In genomic region chr17:75814900-75815373, GRCh38 we compare ENCODE assay signal across 15 cellular contexts. TPM values are rescaled to one million over a fixed set of nuclear protein-coding genes. Genes with fewer than 3 reads are reported as not detected.
DNase-seq lines count a peak whose midpoint lies in the region; ATAC-seq, FAIRE-seq and TF ChIP-seq lines count a peak whose summit lies in the region.
"Had no signal": no experiment of that assay in that cellular context is flagged by ENCODE, and none has a peak within 500 bp of the region (broad histone marks: within the 10 kb centered on the region; RNA-seq: fewer than 3 reads in every experiment).

No MANE protein-coding gene starts in this region.

- intact Hi-C loops in K562 (cut with micrococcal nuclease): no loop called here

- H3K9me3 ChIP-seq in K562 (replicated peaks; ENCODE audit: control insufficient read depth, insufficient read depth, low read depth, low read length): no peaks in the 10 kb centered on the region
- no peaks in the 10 kb centered on the region for H3K9me3 ChIP-seq in tibial nerve
- H3K9me3 ChIP-seq: esophagus muscularis mucosa had no signal

- CTCF ChIA-PET in K562 (lab: Yijun Ruan, JAX; ENCODE audit: low intra/inter-chr PET ratio): no interaction called here

- H3K4me1 ChIP-seq in ACC112 (ENCODE audit: control insufficient read depth, insufficient read depth, low read length, unreplicated experiment) (peaks cover 14% of the 10 kb centered on the region), K562 (replicated peaks in 1 of 2; ENCODE audit: control insufficient read depth in 2 of 2, insufficient read depth in 2 of 2, low read length in 2 of 2) (peaks cover 0 to 21% of the 10 kb centered on the region in 2 experiments; a peak in 2 of 5 replicates), tibial nerve (peaks cover 0 to 10% (median 0%) of the 10 kb centered on the region in 4 donors)

- no peak for TF ChIP-seq POLR2A in K562 (conservative IDR thresholded peaks at IDR 0.05)
- TF ChIP-seq POLR2A in tibial nerve (IDR thresholded peaks at IDR 0.05): no peak

- no peak for TF ChIP-seq RAD21 in K562 (CRISPR knock-in tag; conservative IDR thresholded peaks at IDR 0.05 in 1 of 2, IDR thresholded peaks at IDR 0.05 in 1 of 2)

- POLR2A ChIA-PET in K562 (lab: Yijun Ruan, JAX): interaction anchor here (0.7 to 2.8 kb wide), 11 partner anchors 10 to 140 kb away, joined by 3 to 34 read pairs (median 5); no protein-coding TSS in a partner anchor

- H3K36me3 ChIP-seq in ACC112 (ENCODE audit: insufficient read depth, low read length) (peaks cover 2% of the 10 kb centered on the region; the same call in 1 of the 2 replicates), K562 (ENCODE audit: control insufficient read depth, insufficient read depth, low read length) (peaks cover 74% of the 10 kb centered on the region; the same call in 2 of the 3 replicates), tibial nerve (peaks cover 0 to 100% (median 41%) of the 10 kb centered on the region in 3 donors)

- H3K9me1 ChIP-seq in K562 (ENCODE audit: control insufficient read depth, insufficient read depth, low read length): peaks cover 3% of the 10 kb centered on the region

- no peak overlapping the region for H3K4me2 ChIP-seq in K562 (ENCODE audit: insufficient read depth, low read length)

- DNase-seq in HTR-8/SVneo (ENCODE audit: insufficient read length, low spot score): peak; percentile 80
- DNase-seq in K562 (ENCODE audit: extremely low read depth in 1 of 4, low spot score in 3 of 4): no peak
- DNase-seq in iris pigment epithelial cell (ENCODE audit: low read depth): peak; percentile 85
- no peak for DNase-seq in activated effector memory CD4-positive, alpha-beta T cell treated with Interleukin-2 at 50 U/mL for 16 hours
- no peak for DNase-seq in tibial nerve (ENCODE audit: low spot score in 2 of 2)
- DNase-seq: activated CD4-positive, alpha-beta T cell treated with anti-CD3 and anti-CD28 coated beads for 48 hours; SHP77; stimulated activated CD8-positive, alpha-beta memory T cell treated with anti-CD3 and anti-CD28 coated beads, Interleukin-4, amount 100 ng/mL, for 48 hours had no signal

- H3K27ac ChIP-seq in ACC112 (ENCODE audit: low read depth, low read length) (peak overlapping the region; percentile 47), K562 (ENCODE audit: extremely low read depth, low read depth, low read length) (no peak overlapping the region), tibial nerve (no peak overlapping the region)
- H3K27ac ChIP-seq: C4-2B, esophagus muscularis mucosa had no signal

- H3K79me2 ChIP-seq in ACC112 (ENCODE audit: control insufficient read depth, insufficient read depth, low read length, unreplicated experiment) (no peaks in the 10 kb centered on the region), K562 (ENCODE audit: control insufficient read depth, insufficient read depth, low read length) (no peaks in the 10 kb centered on the region)

- FAIRE-seq in HTR-8/SVneo (lab: Jason Lieb, UNC) (peak; percentile 81), K562 (lab: Jason Lieb, UNC) (no peak)

- WGBS in K562 (ENCODE audit: insufficient coverage, low coverage, missing lambda C conversion rate): 88% methylated on average over 6 of the region's 13 CpGs
- 80 to 89% methylated on average over 13 of the region's 13 CpGs for WGBS in tibial nerve, 2 donors

- peak overlapping the region in 1 of 2 experiments; percentile 60; a peak in 1 of 4 replicates for H3K9ac ChIP-seq in K562 (ENCODE audit: insufficient read depth in 1 of 2, low read depth in 2 of 2, low read length in 2 of 2)

- H4K20me1 ChIP-seq in K562 (replicated peaks; ENCODE audit: control insufficient read depth, insufficient read depth, low read length): no peaks in the 10 kb centered on the region

- H3K4me3 ChIP-seq in ACC112 (ENCODE audit: low read depth, low read length): no peak overlapping the region
- no peak overlapping the region for H3K4me3 ChIP-seq in K562
- H3K4me3 ChIP-seq in tibial nerve: no peak overlapping the region
- H3K4me3 ChIP-seq: esophagus muscularis mucosa, skin epidermis had no signal

- H3K27me3 ChIP-seq in ACC112 (ENCODE audit: insufficient read depth, low read length): no peaks in the 10 kb centered on the region
- no peaks in the 10 kb centered on the region for H3K27me3 ChIP-seq in K562 (ENCODE audit: control insufficient read depth in 2 of 2, insufficient read depth in 2 of 2, low read length in 2 of 2)
- no peaks in the 10 kb centered on the region for H3K27me3 ChIP-seq in tibial nerve
- H3K27me3 ChIP-seq: esophagus muscularis mucosa had no signal

- ATAC-seq in K562: no peak
- no peak for ATAC-seq in HG02610 (IDR thresholded peaks at IDR 0.05; ENCODE audit: unreplicated experiment)
- ATAC-seq in GM21619 (IDR thresholded peaks at IDR 0.05; ENCODE audit: unreplicated experiment): no peak
- ATAC-seq: activated naive CD4-positive, alpha-beta T cell treated with anti-CD3 and anti-CD28 coated beads, Interleukin-2, amount 50 U/mL, for 72 hours had no signal

- H2AFZ ChIP-seq in ACC112 (ENCODE audit: low read length, unreplicated experiment) (no peak overlapping the region), K562 (ENCODE audit: low read depth, low read length) (no peak overlapping the region)

- no peak for TF ChIP-seq CTCF in K562 (IDR thresholded peaks at IDR 0.05 in 2 of 3, conservative IDR thresholded peaks at IDR 0.05 in 1 of 3; ENCODE audit: insufficient read depth in 2 of 3, low read depth in 1 of 3, low read length in 3 of 3)
- no peak for TF ChIP-seq CTCF in tibial nerve (IDR thresholded peaks at IDR 0.05)

- in situ Hi-C loops in K562 (cut with MboI): no loop called here

- no TSS peak for BruUV-seq in K562 (replicated peaks; lab: Mats Ljungman, UMichigan)

- TF ChIP-seq EP300 in K562 (IDR thresholded peaks at IDR 0.05; ENCODE audit: low read length): no peak
- no peak for TF ChIP-seq EP300 in tibial nerve (IDR thresholded peaks at IDR 0.05)

RNA-seq across cellular contexts. Expression of gene UNC13D, which starts 29.3 kb away (rescaled TPM):
- total RNA-seq in K562 (2011; cell fraction: chromatin; rRNA removed; ENCODE audit: low replicate concordance): 235 and 813 TPM in 2 replicates
- 592 and 605 TPM in 2 replicates for total RNA-seq in K562 (2011; cell fraction: nucleolus; rRNA removed)
- total RNA-seq in K562 (2011; cell fraction: nucleoplasm; rRNA removed): 287 and 294 TPM in 2 replicates
- total RNA-seq in K562 (2014; rRNA removed) (150 and 207 TPM in 2 replicates), K562 (2014; rRNA removed; fragmentation: Illumina TruSeq; extraction: Trizol) (22.9 and 31.6 TPM in 2 replicates), K562 (2015; rRNA removed; fragmentation: Illumina TruSeq; extraction: Trizol) (74.2 and 74.8 TPM in 2 replicates), K562 (2021) (222 and 244 TPM in 2 replicates), tibial nerve (10 to 100 TPM; 10.5 to 53.1 (median 22.6) TPM)
- polyA plus RNA-seq in K562 (2011; rRNA removed) (69.2 and 129 TPM in 2 replicates), K562 (2014; fragmentation: Illumina TruSeq; extraction: Trizol) (66.9 and 108 TPM in 2 replicates), K562 (2014; fragmentation: Nextera tagmentation; extraction: Ambion mirVana) (1 to 10 TPM in 1 of 2 experiments, under 1 TPM in 1; 0.86 to 1.9 TPM), K562 (2014; rRNA removed) (147 and 160 TPM in 2 replicates)
- 51.7 and 114 TPM in 2 replicates for polyA plus RNA-seq in K562 (2011; cell fraction: cytosol; rRNA removed)
- 454 and 648 TPM in 2 replicates for polyA plus RNA-seq in K562 (2011; cell fraction: nucleus; rRNA removed)
- 163 and 235 TPM in 2 replicates for polyA plus RNA-seq in K562 (2012)
- polyA minus RNA-seq in K562 (2011; rRNA and poly(A)+ RNA removed): 34.9 and 44.0 TPM in 2 replicates
- polyA minus RNA-seq in K562 (2011; cell fraction: cytosol; rRNA and poly(A)+ RNA removed): 92.5 and 106 TPM in 2 replicates
- 163 and 184 TPM in 2 replicates for polyA minus RNA-seq in K562 (2011; cell fraction: nucleus; rRNA and poly(A)+ RNA removed)

RNA-seq across cellular contexts. Expression of gene UNK, which starts 30.3 kb away (rescaled TPM):
- total RNA-seq in K562 (2011; cell fraction: chromatin; rRNA removed; ENCODE audit: low replicate concordance): 112 and 148 TPM in 2 replicates
- 60.9 and 67.9 TPM in 2 replicates for total RNA-seq in K562 (2011; cell fraction: nucleolus; rRNA removed)
- total RNA-seq in K562 (2011; cell fraction: nucleoplasm; rRNA removed): 116 and 161 TPM in 2 replicates
- total RNA-seq in K562 (2014; rRNA removed): 12.8 and 16.0 TPM in 2 replicates
- total RNA-seq in K562 (2014; rRNA removed; fragmentation: Illumina TruSeq; extraction: Trizol): 24.8 and 27.6 TPM in 2 replicates
- total RNA-seq in K562 (2015; rRNA removed; fragmentation: Illumina TruSeq; extraction: Trizol): 25.8 and 27.7 TPM in 2 replicates
- 22.2 and 26.7 TPM in 2 replicates for total RNA-seq in K562 (2021)
- 38.6 and 38.7 TPM in 2 replicates for polyA plus RNA-seq in K562 (2011; rRNA removed)
- 17.7 and 26.9 TPM in 2 replicates for polyA plus RNA-seq in K562 (2011; cell fraction: cytosol; rRNA removed)
- polyA plus RNA-seq in K562 (2011; cell fraction: nucleus; rRNA removed): 31.3 and 35.3 TPM in 2 replicates
- 20.2 and 24.9 TPM in 2 replicates for polyA plus RNA-seq in K562 (2012)
- polyA plus RNA-seq in K562 (2014; fragmentation: Illumina TruSeq; extraction: Trizol): 36.5 and 38.1 TPM in 2 replicates
- polyA plus RNA-seq in K562 (2014; fragmentation: Nextera tagmentation; extraction: Ambion mirVana): 10 to 100 TPM; 13.7 to 18.8 TPM
- polyA plus RNA-seq in K562 (2014; rRNA removed): 24.2 and 25.4 TPM in 2 replicates
- polyA minus RNA-seq in K562 (2011; rRNA and poly(A)+ RNA removed): 25.3 and 43.9 TPM in 2 replicates
- polyA minus RNA-seq in K562 (2011; cell fraction: cytosol; rRNA and poly(A)+ RNA removed): 6.6 and 14.4 TPM in 2 replicates
- 17.8 and 34.1 TPM in 2 replicates for polyA minus RNA-seq in K562 (2011; cell fraction: nucleus; rRNA and poly(A)+ RNA removed)
- 10 to 100 TPM; 30.2 to 53.4 (median 36.2) TPM for total RNA-seq in tibial nerve

RNA-seq across cellular contexts. Expression of gene WBP2, which starts 40.2 kb away (rescaled TPM):
- total RNA-seq in K562 (2011; cell fraction: chromatin; rRNA removed; ENCODE audit: low replicate concordance): 86.2 and 163 TPM in 2 replicates
- total RNA-seq in K562 (2011; cell fraction: nucleolus; rRNA removed): 82.5 and 95.5 TPM in 2 replicates
- total RNA-seq in K562 (2011; cell fraction: nucleoplasm; rRNA removed): 79.1 and 87.2 TPM in 2 replicates
- total RNA-seq in K562 (2014; rRNA removed) (25.2 and 35.8 TPM in 2 replicates), K562 (2014; rRNA removed; fragmentation: Illumina TruSeq; extraction: Trizol) (18.1 and 22.9 TPM in 2 replicates), K562 (2015; rRNA removed; fragmentation: Illumina TruSeq; extraction: Trizol) (13.8 and 16.2 TPM in 2 replicates), K562 (2021) (63.5 and 74.3 TPM in 2 replicates), tibial nerve (10 to 100 TPM; 63.5 to 79.7 (median 71.0) TPM)
- polyA plus RNA-seq in K562 (2011; rRNA removed) (20.0 and 81.3 TPM in 2 replicates), K562 (2014; fragmentation: Illumina TruSeq; extraction: Trizol) (68.6 and 96.0 TPM in 2 replicates), K562 (2014; fragmentation: Nextera tagmentation; extraction: Ambion mirVana) (1 to 10 TPM; 2.2 to 3.7 TPM), K562 (2014; rRNA removed) (30.9 and 33.1 TPM in 2 replicates)
- polyA plus RNA-seq in K562 (2011; cell fraction: cytosol; rRNA removed): 25.6 and 40.9 TPM in 2 replicates
- polyA plus RNA-seq in K562 (2011; cell fraction: nucleus; rRNA removed): 60.4 and 70.3 TPM in 2 replicates
- 83.9 and 158 TPM in 2 replicates for polyA plus RNA-seq in K562 (2012)
- polyA minus RNA-seq in K562 (2011; rRNA and poly(A)+ RNA removed): 25.4 and 47.1 TPM in 2 replicates
- 45.1 and 49.2 TPM in 2 replicates for polyA minus RNA-seq in K562 (2011; cell fraction: cytosol; rRNA and poly(A)+ RNA removed)
- 30.4 and 43.1 TPM in 2 replicates for polyA minus RNA-seq in K562 (2011; cell fraction: nucleus; rRNA and poly(A)+ RNA removed)

RNA-seq across cellular contexts. Expression of gene GALK1, which starts 49.9 kb away (rescaled TPM):
- 12.6 and 46.2 TPM in 2 replicates for total RNA-seq in K562 (2011; cell fraction: chromatin; rRNA removed; ENCODE audit: low replicate concordance)
- 46.2 and 53.6 TPM in 2 replicates for total RNA-seq in K562 (2011; cell fraction: nucleolus; rRNA removed)
- total RNA-seq in K562 (2011; cell fraction: nucleoplasm; rRNA removed): 21.6 and 27.1 TPM in 2 replicates
- total RNA-seq in K562 (2014; rRNA removed) (51.6 and 58.5 TPM in 2 replicates), K562 (2014; rRNA removed; fragmentation: Illumina TruSeq; extraction: Trizol) (2.2 and 4.2 TPM in 2 replicates), K562 (2015; rRNA removed; fragmentation: Illumina TruSeq; extraction: Trizol) (23.2 and 23.4 TPM in 2 replicates), K562 (2021) (41.6 and 46.7 TPM in 2 replicates), tibial nerve (10 to 100 TPM; 54.5 to 57.5 (median 55.6) TPM)
- polyA plus RNA-seq in K562 (2011; rRNA removed) (17.4 and 31.4 TPM in 2 replicates), K562 (2014; fragmentation: Illumina TruSeq; extraction: Trizol) (6.1 and 15.8 TPM in 2 replicates), K562 (2014; fragmentation: Nextera tagmentation; extraction: Ambion mirVana) (1 to 10 TPM in 1 of 2 experiments, under 1 TPM in 1; 0.45 to 2.1 TPM), K562 (2014; rRNA removed) (36.4 and 40.3 TPM in 2 replicates)
- polyA plus RNA-seq in K562 (2011; cell fraction: cytosol; rRNA removed): 40.3 and 101 TPM in 2 replicates
- 71.0 and 91.6 TPM in 2 replicates for polyA plus RNA-seq in K562 (2011; cell fraction: nucleus; rRNA removed)
- polyA plus RNA-seq in K562 (2012): 29.9 and 60.2 TPM in 2 replicates
- polyA minus RNA-seq in K562 (2011; rRNA and poly(A)+ RNA removed): 7.4 and 9.8 TPM in 2 replicates
- polyA minus RNA-seq in K562 (2011; cell fraction: cytosol; rRNA and poly(A)+ RNA removed): 23.4 and 30.8 TPM in 2 replicates
- 18.3 and 25.1 TPM in 2 replicates for polyA minus RNA-seq in K562 (2011; cell fraction: nucleus; rRNA and poly(A)+ RNA removed)

Comparison
In these comparisons a context has a peak if more than half of its experiments do, and no peak if none do; other contexts are left out.
1. DNase-seq: peak in HTR-8/SVneo (single experiment) and iris pigment epithelial cell (single experiment); none in K562 (0 of 4), activated effector memory CD4-positive, alpha-beta T cell treated with Interleukin-2 at 50 U/mL for 16 hours (single experiment) and tibial nerve (0 of 2).